1 cellular context compared by ENCODE assay signal in genomic region chr4:121510260-121510942, GRCh38.
TF ChIP-seq lines count a peak whose summit lies in the region.

No MANE protein-coding gene starts in this region.

TF ChIP-seq in HepG2, 621 proteins besides CTCF, POLR2A, EP300 and RAD21 (continued from another document):
- no peak for TF ChIP-seq ZNF597 (CRISPR knock-in tag; IDR thresholded peaks at IDR 0.05)
- TF ChIP-seq PLSCR1 (CRISPR knock-in tag; IDR thresholded peaks at IDR 0.05; ENCODE audit: borderline replicate concordance): no peak
- TF ChIP-seq TCF7L2 (IDR thresholded peaks at IDR 0.05; ENCODE audit: low read depth, low read length): no peak
- TF ChIP-seq TFDP2 (CRISPR knock-in tag; IDR thresholded peaks at IDR 0.05): no peak
- TF ChIP-seq ZNF317 (CRISPR knock-in tag; IDR thresholded peaks at IDR 0.05): no peak
- TF ChIP-seq PAXIP1 (CRISPR knock-in tag; conservative IDR thresholded peaks at IDR 0.05): no peak
- TF ChIP-seq ZNF260 (CRISPR knock-in tag; IDR thresholded peaks at IDR 0.05; ENCODE audit: borderline replicate concordance, low read depth): no peak
- no peak for TF ChIP-seq PLRG1 (conservative IDR thresholded peaks at IDR 0.05)
- TF ChIP-seq RERE (CRISPR knock-in tag; IDR thresholded peaks at IDR 0.05; ENCODE audit: low read depth): no peak
- TF ChIP-seq TEAD3 (CRISPR knock-in tag; optimal IDR thresholded peaks at IDR 0.05; ENCODE audit: borderline replicate concordance): no peak
